ENCODE assay signal across 8 cellular contexts in the genomic region with DNA sequence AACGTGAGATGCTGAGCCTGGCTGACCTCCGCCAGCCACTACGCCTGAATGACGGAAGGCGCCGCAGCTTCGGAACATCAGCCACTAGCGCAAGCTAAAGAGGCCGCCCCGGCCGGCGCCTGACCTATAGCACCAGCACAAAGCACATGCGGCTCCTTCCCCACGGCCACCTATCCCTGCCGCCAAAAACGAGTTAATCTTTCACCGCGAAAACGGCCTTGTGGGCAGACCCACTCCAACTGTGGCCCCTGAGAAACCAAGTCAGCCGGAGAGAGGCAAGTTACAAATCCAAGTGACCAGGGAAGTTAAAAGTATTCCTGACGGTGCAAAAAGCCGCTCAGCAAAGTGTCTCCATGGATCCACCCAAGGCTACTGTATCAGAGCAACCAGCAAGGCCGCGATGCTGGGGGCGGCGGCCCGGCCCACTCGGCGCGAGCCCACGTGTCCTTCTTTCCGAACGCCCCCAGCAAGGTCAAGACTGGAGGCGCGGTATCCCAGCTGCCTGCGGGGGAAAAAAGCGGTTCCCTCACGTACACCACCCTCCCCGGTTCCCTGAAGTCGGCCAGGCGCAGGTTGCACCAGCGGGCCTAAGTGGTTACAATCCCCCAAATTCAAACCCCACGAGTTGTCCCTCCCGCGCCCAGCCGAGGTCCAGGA. TPM values are rescaled to one million over a fixed set of nuclear protein-coding genes. Genes with fewer than 3 reads are reported as not detected.
DNase-seq lines count a peak whose midpoint lies in the region; ATAC-seq lines count a peak whose summit lies in the region.

No MANE protein-coding gene starts in this region.

- WGBS in adipose tissue, 3 donors = 0 to 1% (median 0%) methylated on average over 46 of the region's 46 CpGs

- in situ Hi-C loops in SK-MEL-5 (cut with HindIII; ENCODE audit: low pct_unique_long_range_greater_than_20kb, low sequenced_read_pairs) = no loop called here

- peak; percentile 18 for ATAC-seq in GM19351 (IDR thresholded peaks at IDR 0.05; ENCODE audit: unreplicated experiment)
- peak; percentile 11 for ATAC-seq in HG03558 (IDR thresholded peaks at IDR 0.05; ENCODE audit: extremely low read depth, unreplicated experiment)
- peak; percentile 28 to 48 for ATAC-seq in left cardiac atrium

- peak in 12 of 14 donors; percentile 11 to 82 (median 61) for DNase-seq in C1 segment of cervical spinal cord (lab: John Stamatoyannopoulos, UW)
- peak; percentile 36 for DNase-seq in SK-MEL-5 (ENCODE audit: low read depth, low spot score)
- peak; percentile 76 for DNase-seq in left cardiac atrium
- DNase-seq in posterior cingulate gyrus = peak; percentile 18 to 91 (median 41)
- DNase-seq in ureter (ENCODE audit: low spot score) = peak; percentile 60

- H3K27ac ChIP-seq in adipose tissue (ENCODE audit: low read depth, low read length) = peak overlapping the region; percentile 76

- intact Hi-C loops in left cardiac atrium (cut with DNase I) = loop anchor here (5.0 to 10.0 kb wide), 2 partner anchors 42 to 84 kb away; no protein-coding TSS in a partner anchor
- intact Hi-C loops in posterior cingulate gyrus (cut with DNase I) = loop anchor here (1.0 to 5.0 kb wide), 3 partner anchors 47 to 206 kb away; partner anchors contain the start of genes COQ10B, MARS2 and SF3B1

RNA-seq across cellular contexts. Expression of gene HSPD1, which starts 0.6 kb away (rescaled TPM):
- total RNA-seq in SK-MEL-5 (2014; rRNA removed; shearing (Covaris generic)) = 374 and 381 TPM in 2 replicates
- 355 and 434 TPM in 2 replicates for polyA plus RNA-seq in SK-MEL-5 (2015; cell fraction: cytosol; rRNA removed)
- polyA plus RNA-seq in SK-MEL-5 (2015; cell fraction: nucleus; rRNA removed) = 597 and 761 TPM in 2 replicates
- 100 to 1,000 TPM; 199 to 314 (median 237) TPM for polyA plus RNA-seq in adipose tissue
- 100 to 1,000 TPM; 164 to 166 TPM for total RNA-seq in left cardiac atrium
- total RNA-seq in ureter = 201 TPM

RNA-seq across cellular contexts. Expression of gene HSPE1, which starts 1.1 kb away (rescaled TPM):
- 207 and 246 TPM in 2 replicates for total RNA-seq in SK-MEL-5 (2014; rRNA removed; shearing (Covaris generic))
- 239 and 395 TPM in 2 replicates for polyA plus RNA-seq in SK-MEL-5 (2015; cell fraction: cytosol; rRNA removed)
- polyA plus RNA-seq in SK-MEL-5 (2015; cell fraction: nucleus; rRNA removed) = 99.7 and 131 TPM in 2 replicates
- 100 to 1,000 TPM in 2 of 3 donors, 10 to 100 TPM in 1; 75.1 to 225 (median 199) TPM for polyA plus RNA-seq in adipose tissue
- total RNA-seq in left cardiac atrium (100 to 1,000 TPM; 111 to 117 TPM), ureter (101 TPM)

RNA-seq across cellular contexts. Expression of gene MOB4, which starts 16.8 kb away (rescaled TPM):
- total RNA-seq in SK-MEL-5 (2014; rRNA removed; shearing (Covaris generic)) = 32.9 and 42.7 TPM in 2 replicates
- 25.3 and 38.2 TPM in 2 replicates for polyA plus RNA-seq in SK-MEL-5 (2015; cell fraction: cytosol; rRNA removed)
- 11.0 and 16.2 TPM in 2 replicates for polyA plus RNA-seq in SK-MEL-5 (2015; cell fraction: nucleus; rRNA removed)
- polyA plus RNA-seq in adipose tissue = 10 to 100 TPM in 2 of 3 donors, 1 to 10 TPM in 1; 9.8 to 26.8 (median 23.5) TPM
- total RNA-seq in left cardiac atrium (10 to 100 TPM; 19.8 to 32.6 TPM), ureter (22.8 TPM)

RNA-seq across cellular contexts. Expression of gene COQ10B, which starts 45.7 kb away (rescaled TPM):
- total RNA-seq in SK-MEL-5 (2014; rRNA removed; shearing (Covaris generic)) = 46.5 and 48.4 TPM in 2 replicates
- polyA plus RNA-seq in SK-MEL-5 (2015; cell fraction: cytosol; rRNA removed) = 26.5 and 29.3 TPM in 2 replicates
- polyA plus RNA-seq in SK-MEL-5 (2015; cell fraction: nucleus; rRNA removed) = 4.3 and 5.9 TPM in 2 replicates
- polyA plus RNA-seq in adipose tissue = 10 to 100 TPM in 2 of 3 donors, 1 to 10 TPM in 1; 8.2 to 39.9 (median 25.4) TPM
- total RNA-seq in left cardiac atrium = 10 to 100 TPM; 23.0 to 43.4 TPM
- 23.0 TPM for total RNA-seq in ureter

Comparison
In these comparisons a context has a peak if more than half of its experiments do, and no peak if none do; other contexts are left out.
1. Peak in every context shown above with its lines: DNase-seq, ATAC-seq and H3K27ac ChIP-seq.